21 cellular contexts compared by ENCODE assay signal in genomic region chr2:73414651-73415050, GRCh38.
"Had no signal": no experiment of that assay in that cellular context is flagged by ENCODE, and none has a peak within 500 bp of the region (broad histone marks: within the 10 kb centered on the region; RNA-seq: fewer than 3 reads in every experiment).

No MANE protein-coding gene starts in this region.

- H3K27me3 Mint-ChIP-seq: activated CD8-positive, alpha-beta memory T cell treated with anti-CD3 and anti-CD28 coated beads, Interleukin-2, amount 10 ng/mL, durations not matched to agents 7 days and 5 days; activated naive CD8-positive, alpha-beta T cell treated with anti-CD3 and anti-CD28 coated beads for 36 hours; activated T-cell treated with anti-CD3 and anti-CD28 coated beads, Interleukin-2, amount 50 U/mL, for 24 hours; dendritic cell treated with granulocyte-macrophage colony-stimulating factor and Interleukin-4, amounts not matched to agents 40 ng/mL and 50 ng/mL, for 4 days; stimulated activated naive CD8-positive, alpha-beta T cell treated with anti-CD3 and anti-CD28 coated beads, Interleukin-15, Interleukin-2, amounts not matched to agents 100 ng/mL and 50 ng/mL, for 24 hours had no signal

- DNase-seq: activated CD4-positive, alpha-beta T cell treated with anti-CD3 and anti-CD28 coated beads, Interleukin-2, amount 50 U/mL, for 4 hours; activated CD8-positive, alpha-beta memory T cell treated with anti-CD3 and anti-CD28 coated beads, Interleukin-2, amount 10 ng/mL, durations not matched to agents 7 days and 5 days; activated gamma-delta T cell; activated naive CD8-positive, alpha-beta T cell treated with anti-CD3 and anti-CD28 coated beads for 36 hours; activated T-cell treated with anti-CD3 and anti-CD28 coated beads, Interleukin-2, amount 50 U/mL, for 24 hours; foreskin keratinocyte; head of caudate nucleus; mesenchymal stem cell; occipital lobe; sigmoid colon; stimulated activated CD4-positive, alpha-beta T cell treated with anti-CD3 and anti-CD28 coated beads, Interleukin-2, amount 100 ng/mL, for 48 hours; SW 1271; testis; upper lobe of right lung had no signal

- H3K4me1 ChIP-seq: ascending aorta, foreskin keratinocyte, upper lobe of right lung had no signal

- H3K27ac Mint-ChIP-seq: activated CD8-positive, alpha-beta memory T cell treated with anti-CD3 and anti-CD28 coated beads, Interleukin-2, amount 10 ng/mL, durations not matched to agents 7 days and 5 days; activated naive CD8-positive, alpha-beta T cell treated with anti-CD3 and anti-CD28 coated beads for 36 hours; activated T-cell treated with anti-CD3 and anti-CD28 coated beads, Interleukin-2, amount 50 U/mL, for 24 hours; dendritic cell treated with granulocyte-macrophage colony-stimulating factor and Interleukin-4, amounts not matched to agents 40 ng/mL and 50 ng/mL, for 4 days; nephron; stimulated activated naive CD8-positive, alpha-beta T cell treated with anti-CD3 and anti-CD28 coated beads, Interleukin-15, Interleukin-2, amounts not matched to agents 100 ng/mL and 50 ng/mL, for 24 hours; T-helper 2 cell treated with Interferon-gamma antibody and Interleukin-4, amounts not matched to agents 5 μg/mL and 100 μg/mL, for 36 hours had no signal

- H3K27me3 ChIP-seq: ascending aorta, foreskin keratinocyte, sigmoid colon, testis, upper lobe of right lung had no signal

- ATAC-seq: activated CD4-positive, CD25-positive, alpha-beta regulatory T cell treated with anti-CD3 and anti-CD28 coated beads, Interleukin-2, amount 50 U/mL, for 24 hours; activated CD8-positive, alpha-beta memory T cell treated with anti-CD3 and anti-CD28 coated beads, Interleukin-2, amount 10 ng/mL, durations not matched to agents 7 days and 5 days; foreskin keratinocyte; left lobe of liver; upper lobe of right lung had no signal

- H3K36me3 ChIP-seq: ascending aorta, sigmoid colon, upper lobe of right lung had no signal

- H3K4me3 ChIP-seq: ascending aorta, sigmoid colon, testis, upper lobe of right lung had no signal

- H3K9me3 Mint-ChIP-seq: activated naive CD8-positive, alpha-beta T cell treated with anti-CD3 and anti-CD28 coated beads for 36 hours; activated T-cell treated with anti-CD3 and anti-CD28 coated beads, Interleukin-2, amount 50 U/mL, for 24 hours; dendritic cell treated with granulocyte-macrophage colony-stimulating factor and Interleukin-4, amounts not matched to agents 40 ng/mL and 50 ng/mL, for 4 days; stimulated activated naive CD8-positive, alpha-beta T cell treated with anti-CD3 and anti-CD28 coated beads, Interleukin-15, Interleukin-2, amounts not matched to agents 100 ng/mL and 50 ng/mL, for 24 hours; T-helper 2 cell treated with Interferon-gamma antibody and Interleukin-4, amounts not matched to agents 5 μg/mL and 100 μg/mL, for 36 hours had no signal

- H3K4me3 Mint-ChIP-seq: activated CD8-positive, alpha-beta memory T cell treated with anti-CD3 and anti-CD28 coated beads, Interleukin-2, amount 10 ng/mL, durations not matched to agents 7 days and 5 days; activated naive CD8-positive, alpha-beta T cell treated with anti-CD3 and anti-CD28 coated beads for 36 hours; activated T-cell treated with anti-CD3 and anti-CD28 coated beads, Interleukin-2, amount 50 U/mL, for 24 hours; dendritic cell treated with granulocyte-macrophage colony-stimulating factor and Interleukin-4, amounts not matched to agents 40 ng/mL and 50 ng/mL, for 4 days; nephron; stimulated activated naive CD8-positive, alpha-beta T cell treated with anti-CD3 and anti-CD28 coated beads, Interleukin-15, Interleukin-2, amounts not matched to agents 100 ng/mL and 50 ng/mL, for 24 hours; T-helper 2 cell treated with Interferon-gamma antibody and Interleukin-4, amounts not matched to agents 5 μg/mL and 100 μg/mL, for 36 hours had no signal

- H3K9me3 ChIP-seq: ascending aorta, sigmoid colon, testis, upper lobe of right lung had no signal
